Comparison of ENCODE assay signal across 11 cellular contexts in the genomic region with DNA sequence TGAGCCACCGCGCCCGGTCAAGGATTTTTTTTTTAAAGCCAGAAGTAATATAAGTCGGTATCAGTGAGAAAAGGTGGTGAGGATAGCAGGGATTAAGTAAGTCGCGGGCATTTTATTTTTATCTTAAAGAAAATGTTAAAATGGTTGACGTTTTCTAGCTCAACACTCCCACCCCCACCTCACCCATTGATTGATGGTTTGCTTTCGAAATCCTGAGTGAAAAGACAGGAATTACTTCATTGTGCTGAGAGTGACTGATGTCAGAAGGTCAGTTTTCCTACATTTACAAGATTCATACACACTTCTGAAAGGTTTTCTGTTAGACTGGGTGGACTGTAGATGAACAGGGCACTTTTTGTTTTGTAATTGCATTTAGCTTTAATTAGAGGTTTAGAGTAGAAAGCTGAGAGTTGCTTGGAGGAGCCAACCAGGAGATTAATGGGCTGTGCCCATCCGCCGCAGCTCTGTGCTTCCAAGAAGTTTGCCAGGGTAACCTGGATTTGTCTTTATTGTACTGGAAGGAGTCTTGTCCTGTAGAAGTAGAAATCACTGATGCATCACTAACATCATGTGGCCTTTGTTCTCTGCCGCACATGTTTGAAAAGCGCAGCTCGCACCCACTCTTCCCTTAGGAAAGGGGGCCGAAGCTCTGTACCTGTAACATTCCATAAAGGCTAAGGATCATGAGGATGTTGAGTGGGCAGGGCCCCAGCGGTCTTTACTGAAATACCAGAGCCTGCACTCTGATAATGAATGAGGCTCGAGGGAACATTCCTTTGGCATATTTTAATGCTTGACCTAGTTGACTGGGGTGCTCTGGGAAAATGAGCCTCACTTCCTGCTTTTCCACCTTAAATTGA.
DNase-seq lines count a peak whose midpoint lies in the region; ATAC-seq lines count a peak whose summit lies in the region.
"Had no signal": no experiment of that assay in that cellular context is flagged by ENCODE, and none has a peak within 500 bp of the region (broad histone marks: within the 10 kb centered on the region; RNA-seq: fewer than 3 reads in every experiment).

No MANE protein-coding gene starts in this region.

- DNase-seq in NCI-H2227 (lab: John Stamatoyannopoulos, UW; ENCODE audit: unreplicated experiment) (peak; percentile 60), epithelial cell of prostate (ENCODE audit: low read depth, low spot score) (no peak), substantia nigra (lab: John Stamatoyannopoulos, UW) (no peak), COR-L47 (lab: John Stamatoyannopoulos, UW) (no peak), T-helper 17 cell (no peak)
- DNase-seq in activated CD4-positive, CD25-positive, alpha-beta regulatory T cell treated with anti-CD3 and anti-CD28 coated beads, Interleukin-2, amount 50 U/mL, for 72 hours = no peak
- DNase-seq: NCI-H526 had no signal

- H3K9me3 ChIP-seq in T-helper 17 cell (ENCODE audit: control insufficient read depth, low read length, poor library complexity, severe bottlenecking) = no peaks in the 10 kb centered on the region
- H3K9me3 ChIP-seq: gastroesophageal sphincter, thoracic aorta had no signal

- peaks cover 4% of the 10 kb centered on the region for H3K36me3 Mint-ChIP-seq in T-helper 17 cell (ENCODE audit: low read depth)

- ATAC-seq in T-helper 17 cell (no peak), GM21619 (IDR thresholded peaks at IDR 0.05; ENCODE audit: unreplicated experiment) (no peak)
- ATAC-seq: gastroesophageal sphincter had no signal

- no peaks in the 10 kb centered on the region for H3K27me3 ChIP-seq in layer of hippocampus (ENCODE audit: control insufficient read depth, insufficient read depth, low read length)
- H3K27me3 ChIP-seq: gastroesophageal sphincter had no signal

- peaks cover 5% of the 10 kb centered on the region for H3K4me1 Mint-ChIP-seq in T-helper 17 cell

- peaks cover 5% of the 10 kb centered on the region for H3K27me3 Mint-ChIP-seq in T-helper 17 cell

- H3K27ac Mint-ChIP-seq in T-helper 17 cell = no peak overlapping the region

- no peak overlapping the region for H3K4me3 Mint-ChIP-seq in T-helper 17 cell

- peak overlapping the region; percentile 15 for H3K27ac ChIP-seq in epithelial cell of prostate
- H3K27ac ChIP-seq in layer of hippocampus (ENCODE audit: low read depth, low read length) = peak overlapping the region; percentile 46
- H3K27ac ChIP-seq in substantia nigra (ENCODE audit: low read depth, low read length, poor library complexity, severe bottlenecking) = peak overlapping the region; percentile 2
- H3K27ac ChIP-seq: gastroesophageal sphincter, thoracic aorta had no signal
